ENCODE assay signal across 12 cellular contexts in the genomic region with DNA sequence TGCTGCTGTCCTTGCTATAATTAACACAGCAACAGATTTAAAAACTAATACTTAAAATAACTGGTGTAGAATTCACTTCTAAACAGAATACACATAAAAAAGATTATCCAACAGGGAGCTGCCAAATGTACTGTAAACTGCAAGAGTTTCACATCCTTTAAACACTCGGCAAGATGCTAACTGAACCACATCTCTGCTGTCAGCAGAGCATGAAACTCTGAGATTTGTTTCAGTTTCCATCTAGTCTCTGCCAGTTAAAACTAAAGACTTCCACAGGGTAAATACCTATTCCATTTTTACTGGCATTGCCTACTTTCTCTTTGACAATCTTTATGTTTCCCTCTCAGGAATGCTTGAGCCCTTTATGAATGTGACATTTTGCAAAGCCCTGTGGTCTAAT.
A peak's percentile ranks its signal among the peaks of the same experiment; 100 is the strongest.
DNase-seq lines count a peak whose midpoint lies in the region; ATAC-seq and TF ChIP-seq lines count a peak whose summit lies in the region.
"Had no signal": no experiment of that assay in that cellular context is flagged by ENCODE, and none has a peak within 500 bp of the region (broad histone marks: within the 10 kb centered on the region; RNA-seq: fewer than 3 reads in every experiment).

No MANE protein-coding gene starts in this region.

- POLR2A ChIA-PET in activated CD4-positive, alpha-beta T cell treated with anti-CD3 and anti-CD28 coated beads for 36 hours (lab: Charles Lee), result no interaction called here

- H3K27ac ChIP-seq in KMS-11 (peak overlapping the region; percentile 8; the same call in 1 of the 2 replicates), mesenchymal stem cell (ENCODE audit: low read length, poor library complexity, severe bottlenecking) (no peak overlapping the region), uterus (no peak overlapping the region)
- H3K27ac ChIP-seq: gastrocnemius medialis, HL-60, prostate gland had no signal

- no peak overlapping the region for H3K23ac ChIP-seq in mesenchymal stem cell (ENCODE audit: low read length in 2 of 2)

- H3K27me3 Mint-ChIP-seq in activated CD4-positive, alpha-beta T cell treated with anti-CD3 and anti-CD28 coated beads for 36 hours, result peaks cover 7% of the 10 kb centered on the region

- no peak for TF ChIP-seq CTCF in KMS-11 (conservative IDR thresholded peaks at IDR 0.05; ENCODE audit: low read depth, low read length)
- TF ChIP-seq CTCF in uterus (IDR thresholded peaks at IDR 0.05), result no peak

- no peak overlapping the region for H3K4me3 Mint-ChIP-seq in activated CD4-positive, alpha-beta T cell treated with anti-CD3 and anti-CD28 coated beads for 36 hours

- H3K79me1 ChIP-seq in mesenchymal stem cell (replicated peaks; ENCODE audit: low read length, poor library complexity, severe bottlenecking), result no peaks in the 10 kb centered on the region

- ATAC-seq in GM19025 (IDR thresholded peaks at IDR 0.05; ENCODE audit: low read depth, unreplicated experiment) (peak; percentile 95), HG02623 (IDR thresholded peaks at IDR 0.05; ENCODE audit: unreplicated experiment) (peak; percentile 99)
- ATAC-seq in activated CD4-positive, alpha-beta T cell treated with anti-CD3 and anti-CD28 coated beads for 36 hours, result no peak
- ATAC-seq: gastrocnemius medialis had no signal

- no peak overlapping the region for H2BK120ac ChIP-seq in mesenchymal stem cell (ENCODE audit: low read depth, low read length)

- H4K20me1 ChIP-seq in KMS-11 (ENCODE audit: insufficient read depth), result no peaks in the 10 kb centered on the region

- H3K9ac ChIP-seq in KMS-11 (no peak overlapping the region), mesenchymal stem cell (ENCODE audit: low read length) (peak overlapping the region; percentile 8)

- H3K4me2 ChIP-seq in KMS-11, result peak overlapping the region; percentile 44
- H3K4me2 ChIP-seq in mesenchymal stem cell (ENCODE audit: low read length, poor library complexity, severe bottlenecking), result no peak overlapping the region

- CTCF ChIA-PET in activated CD4-positive, alpha-beta T cell treated with anti-CD3 and anti-CD28 coated beads for 36 hours (lab: Charles Lee), result interaction anchor here (0.7 kb wide), 1 partner anchor 589 kb away, joined by 4 read pairs; no protein-coding TSS in a partner anchor

- DNase-seq in mesenchymal stem cell, result peak; percentile 12
- DNase-seq in globus pallidus (ENCODE audit: low spot score), result no peak
- DNase-seq in COLO668 (lab: John Stamatoyannopoulos, UW; ENCODE audit: unreplicated experiment), result no peak
- DNase-seq in activated CD4-positive, alpha-beta T cell treated with anti-CD3 and anti-CD28 coated beads for 36 hours, result no peak
- DNase-seq in uterus, result no peak
- DNase-seq: activated naive CD4-positive, alpha-beta T cell treated with anti-CD3 and anti-CD28 coated beads, Interleukin-2, amount 50 U/mL, for 16 hours; gastrocnemius medialis had no signal

- no peak overlapping the region for H2AFZ ChIP-seq in KMS-11 (ENCODE audit: low read depth)
- H2AFZ ChIP-seq in mesenchymal stem cell (ENCODE audit: low read depth, low read length), result no peak overlapping the region

- H3K27me3 ChIP-seq in KMS-11 (ENCODE audit: insufficient read depth, low read depth) (no peaks in the 10 kb centered on the region), mesenchymal stem cell (ENCODE audit: control insufficient read depth in 1 of 2, insufficient read depth in 1 of 2, low read length in 2 of 2) (no peaks in the 10 kb centered on the region), uterus (no peaks in the 10 kb centered on the region)
- H3K27me3 ChIP-seq: gastrocnemius medialis had no signal

- H3K27ac Mint-ChIP-seq in activated CD4-positive, alpha-beta T cell treated with anti-CD3 and anti-CD28 coated beads for 36 hours, result no peak overlapping the region

- H3K18ac ChIP-seq in mesenchymal stem cell (ENCODE audit: low read depth in 1 of 2, low read length in 2 of 2), result no peak overlapping the region

- H3K9me3 ChIP-seq in mesenchymal stem cell (ENCODE audit: control insufficient read depth, low read length), result no peaks in the 10 kb centered on the region
- H3K9me3 ChIP-seq in uterus, result no peaks in the 10 kb centered on the region
- H3K9me3 ChIP-seq: gastrocnemius medialis, prostate gland had no signal

- H2BK5ac ChIP-seq in mesenchymal stem cell (ENCODE audit: low read depth, low read length, poor library complexity, severe bottlenecking), result no peak overlapping the region

- H3K9me3 Mint-ChIP-seq in activated CD4-positive, alpha-beta T cell treated with anti-CD3 and anti-CD28 coated beads for 36 hours (ENCODE audit: low read depth), result no peaks in the 10 kb centered on the region

- no peak overlapping the region for H4K8ac ChIP-seq in mesenchymal stem cell (ENCODE audit: low read length)

- no peaks in the 10 kb centered on the region for H3K4me1 Mint-ChIP-seq in activated CD4-positive, alpha-beta T cell treated with anti-CD3 and anti-CD28 coated beads for 36 hours

- H4K91ac ChIP-seq in mesenchymal stem cell (ENCODE audit: low read length), result no peak overlapping the region

- H2BK15ac ChIP-seq in mesenchymal stem cell (ENCODE audit: low read depth, poor library complexity, severe bottlenecking), result no peak overlapping the region

- H3K36me3 Mint-ChIP-seq in activated CD4-positive, alpha-beta T cell treated with anti-CD3 and anti-CD28 coated beads for 36 hours (ENCODE audit: low read depth), result no peaks in the 10 kb centered on the region

- H3K36me3 ChIP-seq in KMS-11 (ENCODE audit: insufficient read depth), result no peaks in the 10 kb centered on the region
- H3K36me3 ChIP-seq in mesenchymal stem cell (ENCODE audit: control insufficient read depth in 1 of 2, insufficient read depth in 2 of 2, low read depth in 1 of 2, low read length in 2 of 2), result no peaks in the 10 kb centered on the region
- H3K36me3 ChIP-seq in uterus, result no peaks in the 10 kb centered on the region
- H3K36me3 ChIP-seq: gastrocnemius medialis, prostate gland had no signal

- 89% methylated on average over 1 of the region's 1 CpG for WGBS in mesenchymal stem cell

- no peaks in the 10 kb centered on the region for H3K79me2 ChIP-seq in KMS-11 (ENCODE audit: insufficient read depth, low read depth)

- H3K4ac ChIP-seq in mesenchymal stem cell (ENCODE audit: low read depth in 1 of 2, low read length in 2 of 2), result no peak overlapping the region

- TF ChIP-seq POLR2A in uterus (IDR thresholded peaks at IDR 0.05), result no peak

- H2BK12ac ChIP-seq in mesenchymal stem cell (ENCODE audit: low read length in 2 of 2), result no peak overlapping the region

- no peak overlapping the region for H2AK5ac ChIP-seq in mesenchymal stem cell (ENCODE audit: low read length, severe bottlenecking)

- no peak overlapping the region for H3K4me3 ChIP-seq in KMS-11 (IDR thresholded peaks at IDR 0.05; ENCODE audit: insufficient read depth, low read depth, low read length)
- H3K4me3 ChIP-seq in mesenchymal stem cell (ENCODE audit: insufficient read depth in 1 of 2, low read depth in 1 of 2, low read length in 2 of 2), result no peak overlapping the region
- no peak overlapping the region for H3K4me3 ChIP-seq in uterus
- H3K4me3 ChIP-seq: gastrocnemius medialis, prostate gland had no signal

- H3K14ac ChIP-seq in mesenchymal stem cell (ENCODE audit: low read length in 2 of 2), result no peak overlapping the region

- H3K4me1 ChIP-seq in KMS-11 (ENCODE audit: low read depth, poor library complexity, severe bottlenecking) (peaks cover 21% of the 10 kb centered on the region), mesenchymal stem cell (ENCODE audit: control insufficient read depth, insufficient read depth, low read depth, low read length) (no peaks in the 10 kb centered on the region), uterus (no peaks in the 10 kb centered on the region)
- H3K4me1 ChIP-seq: prostate gland had no signal

- intact Hi-C loops in activated CD4-positive, alpha-beta T cell treated with anti-CD3 and anti-CD28 coated beads for 36 hours (cut with DNase I, micrococcal nuclease), result no loop called here
- intact Hi-C loops in uterus (cut with DNase I; ENCODE audit: low total_unique reads), result no loop called here
